28 cellular contexts compared by ENCODE assay signal in genomic region chr5:40416588-40416987, GRCh38.
"Had no signal": no experiment of that assay in that cellular context is flagged by ENCODE, and none has a peak within 500 bp of the region (broad histone marks: within the 10 kb centered on the region; RNA-seq: fewer than 3 reads in every experiment).

No MANE protein-coding gene starts in this region.

- H3K36me3 Mint-ChIP-seq: neural progenitor cell; stimulated activated effector memory CD8-positive, alpha-beta T cell treated with anti-CD3 and anti-CD28 coated beads, Interleukin-12 subunit alpha, Interleukin-12 subunit beta, amount 100 ng/mL, for 72 hours had no signal

- ATAC-seq: psoas muscle; right cardiac atrium; right lobe of liver; stimulated activated effector memory CD8-positive, alpha-beta T cell treated with anti-CD3 and anti-CD28 coated beads, Interleukin-12 subunit alpha, Interleukin-12 subunit beta, amount 100 ng/mL, for 72 hours; stimulated activated naive B cell treated with anti-CD40 and anti-IgM and Interleukin-4, amounts not matched to agents 10 μg/mL and 1 μg/mL and 100 μg/mL, for 72 hours had no signal

- H3K27me3 ChIP-seq: neural progenitor cell, ovary, right lobe of liver, sigmoid colon, stomach, thyroid gland, tibial nerve, upper lobe of left lung, vagina had no signal

- H3K4me1 Mint-ChIP-seq: neural progenitor cell had no signal

- H3K27ac ChIP-seq: neural progenitor cell, ovary, parathyroid adenoma, psoas muscle, right lobe of liver, sigmoid colon, stomach, thoracic aorta, thyroid gland, tibial nerve, upper lobe of left lung, vagina had no signal

- H3K4me3 ChIP-seq: neural progenitor cell, ovary, psoas muscle, right lobe of liver, sigmoid colon, stomach, thoracic aorta, thyroid gland, tibial nerve, upper lobe of left lung, vagina had no signal

- H3K4me1 ChIP-seq: neural progenitor cell, parathyroid adenoma, psoas muscle, right lobe of liver, sigmoid colon, thyroid gland, tibial nerve, vagina had no signal

- DNase-seq: occipital lobe; ovary; posterior cingulate gyrus; psoas muscle; right cardiac atrium; right lobe of liver; sigmoid colon; stimulated activated CD4-positive, alpha-beta T cell treated with anti-CD3 and anti-CD28 coated beads, Interleukin-15, amount 100 ng/mL, for 24 hours; stimulated activated CD4-positive, alpha-beta T cell treated with anti-CD3 and anti-CD28 coated beads, Interleukin-2, amount 100 ng/mL, for 24 hours; stimulated activated CD4-positive, alpha-beta T cell treated with anti-CD3 and anti-CD28 coated beads, Interleukin-2, amount 100 ng/mL, for 48 hours; stimulated activated CD4-positive, alpha-beta T cell treated with anti-CD3 and anti-CD28 coated beads, Interleukin-4, amount 100 ng/mL, for 24 hours; stimulated activated naive B cell treated with anti-CD40 and anti-IgM and Interleukin-4, amounts not matched to agents 10 μg/mL and 1 μg/mL and 100 μg/mL, for 72 hours; stimulated activated naive CD4-positive, alpha-beta T cell treated with Interleukin-2 at 50 U/mL for 16 hours; stomach; thyroid gland; trophoblast cell; upper lobe of left lung had no signal

- H3K27me3 Mint-ChIP-seq: progenitor cell of endocrine pancreas; stimulated activated naive B cell treated with anti-CD40 and anti-IgM and Interleukin-4, amounts not matched to agents 10 μg/mL and 1 μg/mL and 100 μg/mL, for 72 hours; stimulated activated naive CD8-positive, alpha-beta T cell treated with anti-CD3 and anti-CD28 coated beads, Interleukin-15, Interleukin-2, amounts not matched to agents 100 ng/mL and 50 ng/mL, for 24 hours had no signal

- H3K9ac ChIP-seq: neural progenitor cell, parathyroid adenoma had no signal

- H3K27ac Mint-ChIP-seq: nephron; neural progenitor cell; progenitor cell of endocrine pancreas; stimulated activated effector memory CD8-positive, alpha-beta T cell treated with anti-CD3 and anti-CD28 coated beads, Interleukin-12 subunit alpha, Interleukin-12 subunit beta, amount 100 ng/mL, for 72 hours; stimulated activated naive B cell treated with anti-CD40 and anti-IgM and Interleukin-4, amounts not matched to agents 10 μg/mL and 1 μg/mL and 100 μg/mL, for 72 hours; stimulated activated naive CD8-positive, alpha-beta T cell treated with anti-CD3 and anti-CD28 coated beads, Interleukin-15, Interleukin-2, amounts not matched to agents 100 ng/mL and 50 ng/mL, for 24 hours had no signal

- H3K4me3 Mint-ChIP-seq: nephron; neural progenitor cell; stimulated activated effector memory CD8-positive, alpha-beta T cell treated with anti-CD3 and anti-CD28 coated beads, Interleukin-12 subunit alpha, Interleukin-12 subunit beta, amount 100 ng/mL, for 72 hours; stimulated activated naive B cell treated with anti-CD40 and anti-IgM and Interleukin-4, amounts not matched to agents 10 μg/mL and 1 μg/mL and 100 μg/mL, for 72 hours; stimulated activated naive CD8-positive, alpha-beta T cell treated with anti-CD3 and anti-CD28 coated beads, Interleukin-15, Interleukin-2, amounts not matched to agents 100 ng/mL and 50 ng/mL, for 24 hours had no signal

- FAIRE-seq: small intestine, urothelium cell line had no signal

- H3K36me3 ChIP-seq: neural progenitor cell, ovary, right lobe of liver, sigmoid colon, stomach, thoracic aorta, thyroid gland, tibial nerve, upper lobe of left lung, vagina had no signal

- H3K9me3 ChIP-seq: ovary, psoas muscle, right lobe of liver, stomach, thoracic aorta, thyroid gland, upper lobe of left lung, vagina had no signal
